Comparison of ENCODE assay signal across 9 cellular contexts in genomic region chr20:33072362-33072761, GRCh38. TPM values are rescaled to one million over a fixed set of nuclear protein-coding genes. Genes with fewer than 3 reads are reported as not detected.
"Had no signal": no experiment of that assay in that cellular context is flagged by ENCODE, and none has a peak within 500 bp of the region (broad histone marks: within the 10 kb centered on the region; RNA-seq: fewer than 3 reads in every experiment).

No MANE protein-coding gene starts in this region.

- ATAC-seq: HepG2 had no signal

- DNase-seq: IMR-90, KBM-7, KG1 had no signal

- H3K27ac ChIP-seq: HL-60 had no signal

- H3K4me3 ChIP-seq: K562 had no signal

RNA-seq across cellular contexts. Expression of gene BPIFB4, which starts 7.1 kb away (rescaled TPM):
- total RNA-seq: HepG2, HT-29, HT1080, IMR-90, K562 had no signal
- polyA plus RNA-seq: IgD-negative memory B cell, IMR-90, K562 had no signal

RNA-seq across cellular contexts. Expression of gene BPIFB3, which starts 18.7 kb away (rescaled TPM):
- total RNA-seq: HepG2, HT-29, HT1080, IMR-90, K562 had no signal
- polyA plus RNA-seq: IgD-negative memory B cell, IMR-90, K562 had no signal

RNA-seq across cellular contexts. Expression of gene BPIFB6, which starts 40.9 kb away (rescaled TPM):
- total RNA-seq: HT-29, HT1080, IMR-90, K562 had no signal
- polyA plus RNA-seq: IgD-negative memory B cell, IMR-90, K562 had no signal
